ENCODE assay signal across 10 cellular contexts in genomic region chr17:72388765-72389473, GRCh38.
DNase-seq lines count a peak whose midpoint lies in the region; ATAC-seq, FAIRE-seq and TF ChIP-seq lines count a peak whose summit lies in the region.
"Had no signal": no experiment of that assay in that cellular context is flagged by ENCODE, and none has a peak within 500 bp of the region (broad histone marks: within the 10 kb centered on the region; RNA-seq: fewer than 3 reads in every experiment).

No MANE protein-coding gene starts in this region.

- FAIRE-seq in kidney (lab: Jason Lieb, UNC) = no peak
- FAIRE-seq: astrocyte had no signal

- intact Hi-C loops in activated B cell treated with CpG ODN at 0.5 μM for 24 hours (cut with micrococcal nuclease) = no loop called here
- intact Hi-C loops in kidney (cut with DNase I) = no loop called here

- H3K4me3 ChIP-seq in kidney (ENCODE audit: low read length in 2 of 2) = no peak overlapping the region
- H3K4me3 ChIP-seq: Peyer's patch had no signal

- no peak for TF ChIP-seq CTCF in activated B cell treated with CpG ODN at 0.5 μM for 24 hours (IDR thresholded peaks at IDR 0.05)
- no peak for TF ChIP-seq CTCF in kidney (IDR thresholded peaks at IDR 0.05; ENCODE audit: borderline replicate concordance, extremely low read depth, insufficient read depth)

- H3K9me3 ChIP-seq in kidney (ENCODE audit: control insufficient read depth in 1 of 2, low read length in 2 of 2) = no peaks in the 10 kb centered on the region
- H3K9me3 ChIP-seq: Peyer's patch had no signal

- ATAC-seq in GM19351 (IDR thresholded peaks at IDR 0.05; ENCODE audit: unreplicated experiment) = peak; percentile 71
- peak; percentile 47 for ATAC-seq in HG03457 (IDR thresholded peaks at IDR 0.05; ENCODE audit: unreplicated experiment)
- peak; percentile 50 for ATAC-seq in activated B cell treated with CpG ODN at 0.5 μM for 24 hours (ENCODE audit: low read depth)
- no peak for ATAC-seq in activated CD8-positive, alpha-beta T cell treated with anti-CD3 and anti-CD28 coated beads, Interleukin-2, amount 10 ng/mL, durations not matched to agents 7 days and 5 days

- peaks cover 0 to 3% of the 10 kb centered on the region in 2 donors for H3K4me1 ChIP-seq in kidney (ENCODE audit: control insufficient read depth in 1 of 2, insufficient read depth in 1 of 2, low read depth in 1 of 2, low read length in 2 of 2)
- H3K4me1 ChIP-seq: Peyer's patch had no signal

- no peak overlapping the region for H3K4me3 Mint-ChIP-seq in activated B cell treated with CpG ODN at 0.5 μM for 24 hours
- H3K4me3 Mint-ChIP-seq in activated CD8-positive, alpha-beta T cell treated with anti-CD3 and anti-CD28 coated beads, Interleukin-2, amount 10 ng/mL, durations not matched to agents 7 days and 5 days = no peak overlapping the region

- no peaks in the 10 kb centered on the region for H3K36me3 ChIP-seq in kidney (ENCODE audit: control insufficient read depth in 1 of 2, insufficient read depth in 2 of 2, low read length in 2 of 2)
- H3K36me3 ChIP-seq: Peyer's patch had no signal

- CTCF ChIA-PET in activated B cell treated with CpG ODN at 0.5 μM for 24 hours (lab: Charles Lee) = no interaction called here
- CTCF ChIA-PET in activated CD8-positive, alpha-beta T cell treated with anti-CD3 and anti-CD28 coated beads, Interleukin-2, amount 10 ng/mL, durations not matched to agents 7 days and 5 days (lab: Charles Lee) = no interaction called here

- POLR2A ChIA-PET in activated B cell treated with CpG ODN at 0.5 μM for 24 hours (lab: Charles Lee) = no interaction called here
- POLR2A ChIA-PET in activated CD8-positive, alpha-beta T cell treated with anti-CD3 and anti-CD28 coated beads, Interleukin-2, amount 10 ng/mL, durations not matched to agents 7 days and 5 days (lab: Charles Lee) = no interaction called here

- peaks cover 4% of the 10 kb centered on the region for H3K4me1 Mint-ChIP-seq in activated B cell treated with CpG ODN at 0.5 μM for 24 hours
- no peaks in the 10 kb centered on the region for H3K4me1 Mint-ChIP-seq in activated CD8-positive, alpha-beta T cell treated with anti-CD3 and anti-CD28 coated beads, Interleukin-2, amount 10 ng/mL, durations not matched to agents 7 days and 5 days (ENCODE audit: low read depth)

- no peak overlapping the region for H3K9ac ChIP-seq in kidney (ENCODE audit: low read length in 2 of 2)

- no peak overlapping the region for H3K27ac Mint-ChIP-seq in activated B cell treated with CpG ODN at 0.5 μM for 24 hours
- no peak overlapping the region for H3K27ac Mint-ChIP-seq in activated CD8-positive, alpha-beta T cell treated with anti-CD3 and anti-CD28 coated beads, Interleukin-2, amount 10 ng/mL, durations not matched to agents 7 days and 5 days

- H3K9me3 Mint-ChIP-seq in activated B cell treated with CpG ODN at 0.5 μM for 24 hours = no peaks in the 10 kb centered on the region
- no peaks in the 10 kb centered on the region for H3K9me3 Mint-ChIP-seq in activated CD8-positive, alpha-beta T cell treated with anti-CD3 and anti-CD28 coated beads, Interleukin-2, amount 10 ng/mL, durations not matched to agents 7 days and 5 days (ENCODE audit: insufficient read depth)

- H3K27me3 Mint-ChIP-seq in activated B cell treated with CpG ODN at 0.5 μM for 24 hours = peaks cover 2% of the 10 kb centered on the region
- H3K27me3 Mint-ChIP-seq in activated CD8-positive, alpha-beta T cell treated with anti-CD3 and anti-CD28 coated beads, Interleukin-2, amount 10 ng/mL, durations not matched to agents 7 days and 5 days (ENCODE audit: low read depth) = no peaks in the 10 kb centered on the region

- H3K27ac ChIP-seq in kidney (ENCODE audit: low read depth in 2 of 2, low read length in 2 of 2) = no peak overlapping the region
- H3K27ac ChIP-seq: Peyer's patch had no signal

- peak; percentile 25 for DNase-seq in COLO668 (lab: John Stamatoyannopoulos, UW; ENCODE audit: unreplicated experiment)
- no peak for DNase-seq in activated B cell treated with CpG ODN at 0.5 μM for 24 hours
- no peak for DNase-seq in GM03348 (ENCODE audit: low spot score)
- DNase-seq in activated CD8-positive, alpha-beta T cell treated with anti-CD3 and anti-CD28 coated beads, Interleukin-2, amount 10 ng/mL, durations not matched to agents 7 days and 5 days = no peak
- DNase-seq in NOMO-1 (lab: John Stamatoyannopoulos, UW; ENCODE audit: unreplicated experiment in 2 of 2) = no peak
- DNase-seq in kidney = no peak
- DNase-seq: Peyer's patch had no signal

- no peaks in the 10 kb centered on the region for H3K36me3 Mint-ChIP-seq in activated B cell treated with CpG ODN at 0.5 μM for 24 hours (ENCODE audit: low read depth)
- no peaks in the 10 kb centered on the region for H3K36me3 Mint-ChIP-seq in activated CD8-positive, alpha-beta T cell treated with anti-CD3 and anti-CD28 coated beads, Interleukin-2, amount 10 ng/mL, durations not matched to agents 7 days and 5 days (ENCODE audit: low read depth)
